Comparison of ENCODE assay signal across 8 cellular contexts in genomic region chr9:20684035-20684864, GRCh38. TPM values are rescaled to one million over a fixed set of nuclear protein-coding genes. Genes with fewer than 3 reads are reported as not detected.
DNase-seq lines count a peak whose midpoint lies in the region; ATAC-seq, FAIRE-seq and TF ChIP-seq lines count a peak whose summit lies in the region.

FOCAD (plus strand) TSS chr9:20684259; CDS start chr9:20715354, 31,095 bp downstream.

- H3K4ac ChIP-seq in H1 (replicated peaks; ENCODE audit: insufficient read length, low read depth, low read length) = no peak within 1 kb of the TSS
- H3K4ac ChIP-seq in mesendoderm (ENCODE audit: low read depth, low read length) = peak within 1 kb of the TSS; percentile 63

- H4K5ac ChIP-seq in H1 (ENCODE audit: insufficient read length, low read depth, low read length) = peak within 1 kb of the TSS; percentile 81
- no peak within 1 kb of the TSS for H4K5ac ChIP-seq in mesendoderm (ENCODE audit: low read length)

- H2BK15ac ChIP-seq in H1 (ENCODE audit: low read length) (no peak within 1 kb of the TSS), mesendoderm (replicated peaks; ENCODE audit: low read depth) (no peak within 1 kb of the TSS)

- H3K9ac ChIP-seq in H1 (replicated peaks in 1 of 4; ENCODE audit: extremely low read depth in 1 of 4, low read depth in 3 of 4, low read length in 3 of 4) = peak within 1 kb of the TSS; percentile 67 to 71 (median 70)
- H3K9ac ChIP-seq in mesendoderm (ENCODE audit: low read length) = peak within 1 kb of the TSS; percentile 93

- no peaks in the 10 kb centered on the region for H3K9me3 ChIP-seq in CD4-positive, CD25-positive, alpha-beta regulatory T cell (ENCODE audit: control insufficient read depth in 2 of 2, low read length in 2 of 2)
- no peaks in the 10 kb centered on the region for H3K9me3 ChIP-seq in H1 (ENCODE audit: insufficient read depth in 2 of 2, low read depth in 1 of 2, low read length in 1 of 2)

- CTCF ChIA-PET in H1 (lab: Charles Lee; ENCODE audit: partially characterized antibody) = interaction anchor here (0.6 to 1.5 kb wide), 9 partner anchors 9 to 244 kb away, joined by 3 to 4 read pairs (median 3); no protein-coding TSS in a partner anchor

- no peak within 1 kb of the TSS for H2BK20ac ChIP-seq in H1 (ENCODE audit: low read length)

- H3K36me3 ChIP-seq in CD4-positive, CD25-positive, alpha-beta regulatory T cell (ENCODE audit: control insufficient read depth, insufficient read depth, low read length) = no peaks in the 10 kb centered on the region
- H3K36me3 ChIP-seq in H1 (ENCODE audit: control insufficient read depth in 2 of 4, insufficient read depth in 4 of 4, low read length in 3 of 4) (no peaks in the 10 kb centered on the region), mesendoderm (ENCODE audit: control insufficient read depth, insufficient read depth, low read length) (no peaks in the 10 kb centered on the region)

- no peak for TF ChIP-seq EP300 in H1 (IDR thresholded peaks at IDR 0.05; ENCODE audit: borderline replicate concordance in 1 of 2, low read depth in 2 of 2, low read length in 2 of 2)

- H3K4me3 ChIP-seq in CD4-positive, CD25-positive, alpha-beta regulatory T cell (ENCODE audit: low read depth, low read length) = peak within 1 kb of the TSS; percentile 95
- peak within 1 kb of the TSS; percentile 64 to 75 (median 70) for H3K4me3 ChIP-seq in H1 (ENCODE audit: extremely low read depth in 1 of 4, insufficient read depth in 2 of 4, low read depth in 3 of 4, low read length in 4 of 4)
- H3K4me3 ChIP-seq in mesendoderm (ENCODE audit: low read length) = peak within 1 kb of the TSS; percentile 77

- peak; percentile 94 to 97 (median 95) for DNase-seq in CD4-positive, CD25-positive, alpha-beta regulatory T cell
- peak; percentile 65 for DNase-seq in NCI-H82 treated with DMSO at 0.1 percent for 48 hours (lab: John Stamatoyannopoulos, UW; ENCODE audit: unreplicated experiment)
- peak; percentile 82 to 95 (median 89) for DNase-seq in activated CD8-positive, alpha-beta memory T cell treated with anti-CD3 and anti-CD28 coated beads for 48 hours (ENCODE audit: low read depth in 2 of 3, low spot score in 2 of 3)
- peak; percentile 87 to 96 for DNase-seq in H1 (ENCODE audit: low read depth in 1 of 2, low spot score in 2 of 2)
- peak; percentile 98 for DNase-seq in mesendoderm
- peak; percentile 84 for DNase-seq in stimulated activated CD8-positive, alpha-beta memory T cell treated with anti-CD3 and anti-CD28 coated beads, Interleukin-15, amount 100 ng/mL, for 1 hour (ENCODE audit: low read depth)

- peak within 1 kb of the TSS; percentile 65 for H3K23ac ChIP-seq in H1 (ENCODE audit: insufficient read length)
- peak within 1 kb of the TSS; percentile 30 for H3K23ac ChIP-seq in mesendoderm (ENCODE audit: low read length)

- H2AK5ac ChIP-seq in H1 (ENCODE audit: low read depth, low read length) (no peak within 1 kb of the TSS; the same call in 1 of the 2 replicates), mesendoderm (ENCODE audit: low read length) (peak within 1 kb of the TSS; percentile 87)

- FAIRE-seq in H1 (lab: Jason Lieb, UNC) = no peak

- no peak; a peak in 1 of 4 replicates for TF ChIP-seq RAD21 in H1 (IDR thresholded peaks at IDR 0.05 in 1 of 2, conservative IDR thresholded peaks at IDR 0.05 in 1 of 2; ENCODE audit: low read depth in 2 of 2, low read length in 2 of 2)

- no peaks in the 10 kb centered on the region for H3K27me3 Mint-ChIP-seq in CD4-positive, CD25-positive, alpha-beta regulatory T cell

- no peak for TF ChIP-seq CTCF in H1 (IDR thresholded peaks at IDR 0.05; ENCODE audit: control extremely low read depth in 1 of 3, insufficient read depth in 1 of 3, low read depth in 1 of 3, low read length in 3 of 3)

- H3K27me3 ChIP-seq in CD4-positive, CD25-positive, alpha-beta regulatory T cell (ENCODE audit: control insufficient read depth, insufficient read depth, low read length) = no peaks in the 10 kb centered on the region
- H3K27me3 ChIP-seq in H1 (replicated peaks in 1 of 4; ENCODE audit: control insufficient read depth in 3 of 4, extremely low read depth in 1 of 4, insufficient read depth in 3 of 4, low read length in 3 of 4) = no peaks in the 10 kb centered on the region
- H3K27me3 ChIP-seq in mesendoderm (ENCODE audit: insufficient read depth, low read length, poor library complexity) = no peaks in the 10 kb centered on the region

- H3K14ac ChIP-seq in H1 (ENCODE audit: insufficient read length) = no peak within 1 kb of the TSS

- H4K8ac ChIP-seq in H1 (ENCODE audit: extremely low read depth, insufficient read depth, low read length) = peak within 1 kb of the TSS; percentile 93; the same call in 1 of the 2 replicates
- H4K8ac ChIP-seq in mesendoderm (ENCODE audit: low read depth, low read length) = no peak within 1 kb of the TSS

- H3K4me2 ChIP-seq in H1 (ENCODE audit: insufficient read depth in 1 of 2, low read depth in 2 of 2, low read length in 2 of 2) (peak within 1 kb of the TSS; percentile 77 to 95), mesendoderm (ENCODE audit: low read length) (peak within 1 kb of the TSS; percentile 85)

- H2BK5ac ChIP-seq in H1 (ENCODE audit: low read depth, low read length) = peak within 1 kb of the TSS; percentile 8; the same call in 1 of the 2 replicates
- peak within 1 kb of the TSS; percentile 83 for H2BK5ac ChIP-seq in mesendoderm (ENCODE audit: low read length)

- H4K20me1 ChIP-seq in H1 (replicated peaks in 1 of 2; ENCODE audit: control insufficient read depth in 1 of 2, insufficient read depth in 2 of 2, low read length in 2 of 2) = peaks cover 0 to 5% of the 10 kb centered on the region in 2 experiments

- H3K4me3 Mint-ChIP-seq in CD4-positive, CD25-positive, alpha-beta regulatory T cell = peak within 1 kb of the TSS; percentile 94 to 99 (median 96)

- no peaks in the 10 kb centered on the region for H3K36me3 Mint-ChIP-seq in CD4-positive, CD25-positive, alpha-beta regulatory T cell

- peak within 1 kb of the TSS; percentile 77 for H4K91ac ChIP-seq in H1 (replicated peaks; ENCODE audit: insufficient read length, low read length)

- TF ChIP-seq POLR2A in H1 (IDR thresholded peaks at IDR 0.05; ENCODE audit: control extremely low read depth in 1 of 2, low read depth in 2 of 2, low read length in 2 of 2) = peak; percentile 97

- H2BK12ac ChIP-seq in H1 (ENCODE audit: low read depth, low read length) = no peak within 1 kb of the TSS

- peak within 1 kb of the TSS; percentile 88 to 91 (median 89) for H3K27ac Mint-ChIP-seq in CD4-positive, CD25-positive, alpha-beta regulatory T cell

- H3K9me3 Mint-ChIP-seq in CD4-positive, CD25-positive, alpha-beta regulatory T cell = no peaks in the 10 kb centered on the region

- peak; percentile 98 to 99 for ATAC-seq in CD4-positive, CD25-positive, alpha-beta regulatory T cell (ENCODE audit: low read depth in 2 of 2)
- peak; percentile 97 for ATAC-seq in GM19438 (IDR thresholded peaks at IDR 0.05; ENCODE audit: low read depth, unreplicated experiment)
- ATAC-seq in HG03575 (IDR thresholded peaks at IDR 0.05; ENCODE audit: extremely low read depth, insufficient number of reproducible peaks, low FRiP score, unreplicated experiment) = peak; percentile 82

- peaks cover 9% of the 10 kb centered on the region for H3K23me2 ChIP-seq in H1 (ENCODE audit: low read depth, low read length)

- H3K79me2 ChIP-seq in H1 (ENCODE audit: control insufficient read depth in 1 of 2, insufficient read depth in 2 of 2, low read length in 2 of 2) (peaks cover 0 to 44% of the 10 kb centered on the region in 2 experiments; a peak in 2 of 4 replicates), mesendoderm (ENCODE audit: control insufficient read depth, insufficient read depth, low read length) (peaks cover 12% of the 10 kb centered on the region)

- H3K18ac ChIP-seq in H1 (ENCODE audit: extremely low read depth, low read length) (peak within 1 kb of the TSS; percentile 88; the same call in 1 of the 2 replicates), mesendoderm (ENCODE audit: low read length) (peak within 1 kb of the TSS; percentile 85)

- peaks cover 21% of the 10 kb centered on the region for H3K4me1 ChIP-seq in CD4-positive, CD25-positive, alpha-beta regulatory T cell (ENCODE audit: control insufficient read depth, insufficient read depth, low read length, poor library complexity, severe bottlenecking)
- H3K4me1 ChIP-seq in H1 (replicated peaks in 1 of 4; ENCODE audit: control insufficient read depth in 3 of 4, insufficient read depth in 4 of 4, low read length in 3 of 4) (peaks cover 3 to 10% (median 6%) of the 10 kb centered on the region in 4 experiments; a peak in 4 of 7 replicates), mesendoderm (ENCODE audit: control insufficient read depth, low read depth, low read length) (peaks cover 4% of the 10 kb centered on the region)

- POLR2A ChIA-PET in H1 (lab: Charles Lee; ENCODE audit: partially characterized antibody) = interaction anchor here (1.0 to 3.0 kb wide), 16 partner anchors 9 to 62 kb away, joined by 3 to 22 read pairs (median 4); partner anchors contain the start of gene MLLT3

- H3K79me1 ChIP-seq in H1 (ENCODE audit: low read depth, low read length) (peaks cover 3% of the 10 kb centered on the region; the same call in 1 of the 2 replicates), mesendoderm (ENCODE audit: low read length) (peaks cover 11% of the 10 kb centered on the region)

- WGBS in H1 (ENCODE audit: extremely low coverage in 1 of 2, insufficient coverage in 1 of 2, insufficient read length in 1 of 2, insufficient replicate concordance in 2 of 2, low coverage in 1 of 2, low lambda C conversion rate in 2 of 2, missing lambda C conversion rate in 1 of 2), 2 experiments = 2% methylated on average over 54 of the region's 77 CpGs; no CpG with 5 or more reads in 1 of the 2 experiments
- no CpG with 5 or more reads among the region's 77 CpGs for WGBS in mesendoderm (ENCODE audit: extremely low coverage, insufficient coverage, low lambda C conversion rate)

- H3K56ac ChIP-seq in H1 (replicated peaks; ENCODE audit: insufficient read length, low read depth, low read length) (peak within 1 kb of the TSS; percentile 88), mesendoderm (ENCODE audit: low read length) (peak within 1 kb of the TSS; percentile 96)

- H3K27ac ChIP-seq in CD4-positive, CD25-positive, alpha-beta regulatory T cell (ENCODE audit: insufficient read depth, low read length, poor library complexity, severe bottlenecking) = peak within 1 kb of the TSS; percentile 74
- peak within 1 kb of the TSS; percentile 61; the same call in 1 of the 2 replicates for H3K27ac ChIP-seq in H1 (ENCODE audit: low read depth, low read length)
- peak within 1 kb of the TSS; percentile 82 for H3K27ac ChIP-seq in mesendoderm (ENCODE audit: low read depth, low read length)

- peak within 1 kb of the TSS; percentile 10 for H2AFZ ChIP-seq in H1 (ENCODE audit: low read length)

- peaks cover 13 to 28% (median 17%) of the 10 kb centered on the region in 4 donors for H3K4me1 Mint-ChIP-seq in CD4-positive, CD25-positive, alpha-beta regulatory T cell

- no peak within 1 kb of the TSS for H2BK120ac ChIP-seq in H1 (replicated peaks; ENCODE audit: low read depth, low read length)
- H2BK120ac ChIP-seq in mesendoderm (ENCODE audit: low read depth, low read length) = no peak within 1 kb of the TSS

RNA-seq across cellular contexts. Expression of gene FOCAD, which starts in this region (rescaled TPM):
- 19.6 TPM for total RNA-seq in CD4-positive, CD25-positive, alpha-beta regulatory T cell
- 10 to 100 TPM in 3 of 4 donors, 1 to 10 TPM in 1; 9.0 to 17.2 (median 12.3) TPM for polyA plus RNA-seq in CD4-positive, CD25-positive, alpha-beta regulatory T cell
- total RNA-seq in H1 (2021; fragmentation: NEBNext Ultra II Directional; extraction: Animal tissue kit (Norgen Biotek cat#: 25700)) = 36.8 and 38.4 TPM in 2 replicates
- 17.8 and 22.0 TPM in 2 replicates for polyA plus RNA-seq in H1 (2011; rRNA removed)
- 23.9 TPM for polyA plus RNA-seq in H1 (2011; cell fraction: cytosol; rRNA removed)
- 35.4 TPM for polyA plus RNA-seq in H1 (2011; cell fraction: nucleus; rRNA removed)
- 22.5 to 30.2 TPM (median 25.6 TPM) in 4 replicates for polyA plus RNA-seq in H1 (2012, experiment 1 of 2)
- 2.2 TPM for polyA plus RNA-seq in H1 (2012, experiment 2 of 2)
- 12.1 TPM for polyA plus RNA-seq in H1 (2013, experiment 1 of 2)
- polyA plus RNA-seq in H1 (2013, experiment 2 of 2) = 11.9 TPM
- polyA minus RNA-seq in H1 (2011; rRNA and poly(A)+ RNA removed) = 170 and 223 TPM in 2 replicates
- 33.1 TPM for polyA minus RNA-seq in H1 (2011; cell fraction: cytosol; rRNA and poly(A)+ RNA removed)
- polyA minus RNA-seq in H1 (2011; cell fraction: nucleus; rRNA and poly(A)+ RNA removed) = 211 TPM
- polyA plus RNA-seq in mesendoderm (2013, experiment 1 of 2) = 12.7 TPM
- 13.1 TPM for polyA plus RNA-seq in mesendoderm (2013, experiment 2 of 2)

Comparison
In these comparisons a context has a peak if more than half of its experiments do, and no peak if none do; other contexts are left out.
1. Peak in every context shown above with its lines: DNase-seq, ATAC-seq, H3K4me3 ChIP-seq and H3K27ac ChIP-seq.